In the genomic region with DNA sequence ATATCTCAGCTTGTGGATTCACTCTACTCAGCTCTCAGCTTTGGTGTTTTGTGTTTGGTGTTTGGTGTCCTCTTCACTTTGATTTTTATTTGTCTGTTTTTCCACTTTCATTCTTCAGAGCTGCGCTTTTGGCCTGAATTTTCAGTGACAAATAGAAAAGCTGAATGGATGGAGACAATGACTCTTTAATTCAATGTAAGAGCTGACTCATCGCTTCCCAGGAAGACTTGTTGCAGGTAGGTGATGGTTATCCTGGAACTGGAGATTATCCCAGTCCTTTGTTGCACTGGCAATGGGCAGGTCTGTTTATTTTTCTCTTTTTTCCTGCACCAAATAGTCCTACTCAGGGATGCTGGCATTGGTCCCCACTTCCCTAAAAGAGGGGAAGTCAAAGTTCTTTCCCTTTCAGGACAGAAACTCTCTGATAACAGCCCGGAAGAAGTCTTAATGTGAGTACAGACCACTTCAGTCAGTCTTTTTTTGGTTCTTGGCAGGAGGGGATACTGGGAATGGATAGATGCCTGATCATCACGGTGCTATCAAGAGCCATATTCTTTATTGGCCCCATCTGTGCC, we compare ENCODE assay signal across 27 cellular contexts. TPM values are rescaled to one million over a fixed set of nuclear protein-coding genes. Genes with fewer than 3 reads are reported as not detected.
"Had no signal": no experiment of that assay in that cellular context is flagged by ENCODE, and none has a peak within 500 bp of the region (broad histone marks: within the 10 kb centered on the region; RNA-seq: fewer than 3 reads in every experiment).

No MANE protein-coding gene starts in this region.

- H2AFZ ChIP-seq: hepatocyte, parathyroid adenoma had no signal

- ATAC-seq: activated naive CD4-positive, alpha-beta T cell treated with anti-CD3 and anti-CD28 coated beads, Interleukin-2, amount 50 U/mL, for 72 hours; activated T-helper 17 cell treated with anti-CD3 and anti-CD28 coated beads, Interleukin-2, amount 50 U/mL, for 72 hours; effector memory CD8-positive, alpha-beta T cell; natural killer cell treated with Interleukin-12 subunit alpha and Interleukin-12 subunit beta and Interleukin-15 and Interleukin-18, amount 100 ng/mL, for 72 hours; right cardiac atrium; stimulated activated naive CD8-positive, alpha-beta T cell treated with anti-CD3 and anti-CD28 coated beads, Interleukin-15, Interleukin-2, amounts not matched to agents 100 U/mL and 50 U/mL, for 24 hours; upper lobe of right lung had no signal

- FAIRE-seq: colon, frontal cortex had no signal

- H3K4me3 ChIP-seq: breast epithelium, esophagus muscularis mucosa, hepatocyte, left ventricle myocardium inferior, upper lobe of right lung had no signal

- DNase-seq: activated CD4-positive, CD25-positive, alpha-beta regulatory T cell treated with anti-CD3 and anti-CD28 coated beads, Interleukin-2, amount 50 U/mL, for 72 hours; activated CD8-positive, alpha-beta memory T cell treated with anti-CD3 and anti-CD28 coated beads for 24 hours; activated CD8-positive, alpha-beta memory T cell treated with anti-CD3 and anti-CD28 coated beads, Interleukin-2, amount 50 U/mL, for 4 hours; activated T-cell treated with anti-CD3 and anti-CD28 coated beads, Interleukin-2, amount 50 U/mL, for 24 hours; aorta; dorsolateral prefrontal cortex; effector memory CD8-positive, alpha-beta T cell; glutamatergic neuron; left ventricle myocardium inferior; midbrain; nucleus accumbens; right cardiac atrium; stimulated activated CD4-positive, alpha-beta T cell treated with anti-CD3 and anti-CD28 coated beads, Interleukin-12 subunit alpha, Interleukin-12 subunit beta, amount 100 ng/mL, for 4 hours; stimulated activated CD4-positive, alpha-beta T cell treated with anti-CD3 and anti-CD28 coated beads, Interleukin-4, amount 100 ng/mL, for 4 hours; stimulated activated naive CD8-positive, alpha-beta T cell treated with anti-CD3 and anti-CD28 coated beads, Interleukin-15, Interleukin-2, amounts not matched to agents 100 U/mL and 50 U/mL, for 24 hours; upper lobe of right lung had no signal

- H3K36me3 ChIP-seq: breast epithelium, esophagus muscularis mucosa, left ventricle myocardium inferior, upper lobe of right lung had no signal

- H3K27ac Mint-ChIP-seq: activated naive CD4-positive, alpha-beta T cell treated with anti-CD3 and anti-CD28 coated beads, Interleukin-2, amount 50 U/mL, for 72 hours; activated T-cell treated with anti-CD3 and anti-CD28 coated beads, Interleukin-2, amount 50 U/mL, for 24 hours; activated T-helper 17 cell treated with anti-CD3 and anti-CD28 coated beads, Interleukin-2, amount 50 U/mL, for 72 hours; effector memory CD8-positive, alpha-beta T cell; natural killer cell treated with Interleukin-12 subunit alpha and Interleukin-12 subunit beta and Interleukin-15 and Interleukin-18, amount 100 ng/mL, for 72 hours had no signal

- H3K4me1 ChIP-seq: parathyroid adenoma, upper lobe of right lung had no signal

- H3K9ac ChIP-seq: parathyroid adenoma had no signal

- H3K4me2 ChIP-seq: hepatocyte had no signal

- H3K79me2 ChIP-seq: hepatocyte, parathyroid adenoma had no signal

- H3K9me3 Mint-ChIP-seq: activated naive CD4-positive, alpha-beta T cell treated with anti-CD3 and anti-CD28 coated beads, Interleukin-2, amount 50 U/mL, for 72 hours; activated T-cell treated with anti-CD3 and anti-CD28 coated beads, Interleukin-2, amount 50 U/mL, for 24 hours; activated T-helper 17 cell treated with anti-CD3 and anti-CD28 coated beads, Interleukin-2, amount 50 U/mL, for 72 hours; central memory CD8-positive, alpha-beta T cell; effector memory CD8-positive, alpha-beta T cell; natural killer cell treated with Interleukin-12 subunit alpha and Interleukin-12 subunit beta and Interleukin-15 and Interleukin-18, amount 100 ng/mL, for 72 hours had no signal

- H3K4me3 Mint-ChIP-seq: activated T-cell treated with anti-CD3 and anti-CD28 coated beads, Interleukin-2, amount 50 U/mL, for 24 hours; activated T-helper 17 cell treated with anti-CD3 and anti-CD28 coated beads, Interleukin-2, amount 50 U/mL, for 72 hours; central memory CD8-positive, alpha-beta T cell; effector memory CD8-positive, alpha-beta T cell; natural killer cell treated with Interleukin-12 subunit alpha and Interleukin-12 subunit beta and Interleukin-15 and Interleukin-18, amount 100 ng/mL, for 72 hours had no signal

- H3K27ac ChIP-seq: breast epithelium, esophagus muscularis mucosa, hepatocyte, left ventricle myocardium inferior, parathyroid adenoma, upper lobe of right lung, VCaP had no signal

- H3K9me3 ChIP-seq: breast epithelium, esophagus muscularis mucosa, left ventricle myocardium inferior, upper lobe of right lung had no signal

RNA-seq across cellular contexts. Expression of a gene that starts 30.1 kb away (rescaled TPM):
- total RNA-seq: frontal cortex had no signal
